Comparison of ENCODE assay signal across 8 cellular contexts in genomic region chr9:98806394-98807069, GRCh38. TPM values are rescaled to one million over a fixed set of nuclear protein-coding genes. Genes with fewer than 3 reads are reported as not detected.
DNase-seq lines count a peak whose midpoint lies in the region; ATAC-seq and TF ChIP-seq lines count a peak whose summit lies in the region.

No MANE protein-coding gene starts in this region.

- intact Hi-C loops in PC-9 (cut with micrococcal nuclease; ENCODE audit: unreplicated experiment): loop anchor here (1.0 to 10.0 kb wide), 5 partner anchors 72 to 752 kb away; partner anchors contain the start of genes ALG2, NANS and SEC61B

- TF ChIP-seq CTCF in PC-9 (conservative IDR thresholded peaks at IDR 0.05) (peak; percentile 58), retinal pigment epithelial cell (conservative IDR thresholded peaks at IDR 0.05; ENCODE audit: low read depth, low read length) (peak; percentile 46)

- H3K36me3 ChIP-seq in PC-9 (ENCODE audit: low read depth): no peaks in the 10 kb centered on the region
- no peaks in the 10 kb centered on the region for H3K36me3 ChIP-seq in esophagus (ENCODE audit: control insufficient read depth in 2 of 2, insufficient read depth in 2 of 2, low read length in 1 of 2)

- POLR2A ChIA-PET in PC-9 (lab: Charles Lee; ENCODE audit: unreplicated experiment): no interaction called here

- H4K20me1 ChIP-seq in PC-9 (ENCODE audit: insufficient read depth): no peaks in the 10 kb centered on the region

- H3K27ac ChIP-seq in PC-9 (0 out of 2 replicates have a peak overlapping the region, but pooled peaks have one; percentile 13), esophagus (ENCODE audit: low read depth in 2 of 2, low read length in 1 of 2) (peak overlapping the region; percentile 77 to 93)

- CTCF ChIA-PET in PC-9 (lab: Charles Lee): interaction anchor here (0.5 to 1.3 kb wide), 4 partner anchors 42 to 334 kb away, joined by 3 to 6 read pairs (median 4); no protein-coding TSS in a partner anchor

- no peaks in the 10 kb centered on the region for H3K27me3 ChIP-seq in PC-9 (ENCODE audit: insufficient read depth, low read depth)
- no peaks in the 10 kb centered on the region for H3K27me3 ChIP-seq in esophagus (ENCODE audit: control insufficient read depth in 1 of 2, insufficient read depth in 2 of 2, low read length in 2 of 2)

- peaks cover 21% of the 10 kb centered on the region for H3K79me2 ChIP-seq in PC-9 (ENCODE audit: low read depth)

- H3K4me2 ChIP-seq in PC-9: peak overlapping the region; percentile 84

- peak overlapping the region; percentile 45; the same call in 1 of the 2 replicates for H2AFZ ChIP-seq in PC-9

- ATAC-seq in HG03139 (IDR thresholded peaks at IDR 0.05; ENCODE audit: unreplicated experiment): no peak
- ATAC-seq in GM21619 (IDR thresholded peaks at IDR 0.05; ENCODE audit: unreplicated experiment): no peak

- no peaks in the 10 kb centered on the region for H3K9me2 ChIP-seq in PC-9 (ENCODE audit: insufficient read depth)

- BruUV-seq in PC-9 (replicated peaks; lab: Mats Ljungman, UMichigan): no TSS peak

- WGBS in esophagus, 2 donors: 70 to 71% methylated on average over 9 of the region's 9 CpGs

- peaks cover 86% of the 10 kb centered on the region for H3K4me1 ChIP-seq in PC-9 (replicated peaks; ENCODE audit: insufficient read depth)
- peaks cover 6 to 26% of the 10 kb centered on the region in 2 donors for H3K4me1 ChIP-seq in esophagus (ENCODE audit: control insufficient read depth in 2 of 2, insufficient read depth in 2 of 2, low read length in 1 of 2)

- H3K9me3 ChIP-seq in PC-9 (ENCODE audit: insufficient read depth, low read depth) (no peaks in the 10 kb centered on the region), esophagus (ENCODE audit: control insufficient read depth in 2 of 2, insufficient read depth in 1 of 2, low read depth in 1 of 2, low read length in 1 of 2) (no peaks in the 10 kb centered on the region)

- peak; percentile 5 for DNase-seq in DMS79 treated with DMSO at 0.1 percent for 48 hours (lab: John Stamatoyannopoulos, UW)
- no peak for DNase-seq in DMS79 (lab: John Stamatoyannopoulos, UW)
- DNase-seq in PC-9: no peak
- DNase-seq in retinal pigment epithelial cell (ENCODE audit: low read depth): no peak
- DNase-seq in islet precursor cell: no peak

- H3K4me3 ChIP-seq in PC-9: peak overlapping the region; percentile 87; the same call in 1 of the 2 replicates
- H3K4me3 ChIP-seq in esophagus (ENCODE audit: low read depth in 1 of 2, low read length in 2 of 2): no peak overlapping the region
- no peak overlapping the region for H3K4me3 ChIP-seq in retinal pigment epithelial cell (ENCODE audit: low read length)

- peaks cover 70% of the 10 kb centered on the region for H3F3A ChIP-seq in PC-9 (ENCODE audit: insufficient read depth, low read depth)

RNA-seq across cellular contexts. Expression of gene GALNT12, which starts 0.9 kb away (rescaled TPM):
- total RNA-seq in PC-9 (2021): 50.3 and 52.9 TPM in 2 replicates
- 10 to 100 TPM; 19.6 to 20.7 TPM for polyA plus RNA-seq in esophagus

RNA-seq across cellular contexts. Expression of gene ANKS6, which starts 10.2 kb away (rescaled TPM):
- total RNA-seq in PC-9 (2021): 74.7 and 87.7 TPM in 2 replicates
- 10 to 100 TPM in 1 of 2 donors, 1 to 10 TPM in 1; 9.6 to 12.9 TPM for polyA plus RNA-seq in esophagus
